2 cellular contexts compared by ENCODE assay signal in the genomic region with DNA sequence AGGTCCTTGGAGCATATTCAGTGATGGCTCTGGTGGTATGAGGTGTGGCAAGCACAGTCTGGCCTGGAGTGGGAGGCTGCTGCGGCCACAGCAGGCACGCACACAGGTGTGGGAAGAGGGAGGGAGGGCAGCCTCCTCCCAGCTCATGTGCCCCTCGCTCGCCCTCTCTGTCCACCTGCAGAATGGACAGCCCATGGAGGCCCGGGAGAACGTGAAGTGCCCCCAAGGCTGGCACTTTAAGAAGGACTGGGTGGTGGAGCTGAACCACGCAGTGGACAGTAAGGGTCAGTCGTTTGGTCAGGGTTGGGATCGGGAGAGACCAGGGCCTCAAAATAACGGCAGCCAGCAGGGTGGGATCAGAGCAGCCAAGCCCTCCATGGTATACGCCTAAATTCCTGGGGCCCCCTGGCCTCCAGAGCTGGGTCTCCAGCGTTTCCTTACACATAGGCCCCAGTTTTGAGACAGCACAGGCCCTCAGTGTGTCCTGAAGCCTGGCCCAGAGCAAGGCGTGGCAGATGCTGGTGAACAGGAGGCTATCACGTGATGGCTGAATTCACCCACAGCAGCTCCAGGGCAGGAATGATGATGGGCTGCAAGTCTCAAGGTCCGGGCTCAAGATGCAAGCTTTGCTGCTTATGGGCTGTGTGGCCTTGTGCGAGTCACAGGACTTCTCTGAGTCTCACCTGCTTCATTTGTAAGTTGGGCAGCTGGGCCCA.
TF ChIP-seq lines count a peak whose summit lies in the region.

No MANE protein-coding gene starts in this region.

TF ChIP-seq in HepG2, 621 proteins besides CTCF, POLR2A, EP300 and RAD21:
- no peak for TF ChIP-seq XRCC5 (optimal IDR thresholded peaks at IDR 0.05; ENCODE audit: low read length)
- TF ChIP-seq BHLHE40 (IDR thresholded peaks at IDR 0.05; ENCODE audit: low read length), result peak; percentile 45; the same call in 1 of the 2 replicates
- TF ChIP-seq GATAD2A (CRISPR knock-in tag; IDR thresholded peaks at IDR 0.05), result no peak
- no peak for TF ChIP-seq ETV6 (CRISPR knock-in tag; conservative IDR thresholded peaks at IDR 0.05)
- no peak for TF ChIP-seq SOX6 (IDR thresholded peaks at IDR 0.05)
- 0 out of 2 replicates have a peak, but pooled peaks have one; percentile 18 for TF ChIP-seq SOX6 (CRISPR knock-in tag; IDR thresholded peaks at IDR 0.05)
- peak; percentile 34; the same call in 1 of the 2 replicates for TF ChIP-seq ZMYM3 (CRISPR knock-in tag; IDR thresholded peaks at IDR 0.05)
- 0 out of 2 replicates have a peak, but pooled peaks have one; percentile 18 for TF ChIP-seq MYC (CRISPR knock-in tag; IDR thresholded peaks at IDR 0.05; ENCODE audit: borderline replicate concordance)
- TF ChIP-seq ZNF768 (CRISPR knock-in tag; IDR thresholded peaks at IDR 0.05), result peak; percentile 87
- no peak for TF ChIP-seq ZNF264 (CRISPR knock-in tag; IDR thresholded peaks at IDR 0.05)
- TF ChIP-seq RAD51 (IDR thresholded peaks at IDR 0.05; ENCODE audit: borderline replicate concordance), result peak; percentile 44; the same call in 1 of the 2 replicates
- TF ChIP-seq TEAD3 (CRISPR knock-in tag; optimal IDR thresholded peaks at IDR 0.05; ENCODE audit: borderline replicate concordance), result peak; percentile 8
- TF ChIP-seq, protein P1, sequence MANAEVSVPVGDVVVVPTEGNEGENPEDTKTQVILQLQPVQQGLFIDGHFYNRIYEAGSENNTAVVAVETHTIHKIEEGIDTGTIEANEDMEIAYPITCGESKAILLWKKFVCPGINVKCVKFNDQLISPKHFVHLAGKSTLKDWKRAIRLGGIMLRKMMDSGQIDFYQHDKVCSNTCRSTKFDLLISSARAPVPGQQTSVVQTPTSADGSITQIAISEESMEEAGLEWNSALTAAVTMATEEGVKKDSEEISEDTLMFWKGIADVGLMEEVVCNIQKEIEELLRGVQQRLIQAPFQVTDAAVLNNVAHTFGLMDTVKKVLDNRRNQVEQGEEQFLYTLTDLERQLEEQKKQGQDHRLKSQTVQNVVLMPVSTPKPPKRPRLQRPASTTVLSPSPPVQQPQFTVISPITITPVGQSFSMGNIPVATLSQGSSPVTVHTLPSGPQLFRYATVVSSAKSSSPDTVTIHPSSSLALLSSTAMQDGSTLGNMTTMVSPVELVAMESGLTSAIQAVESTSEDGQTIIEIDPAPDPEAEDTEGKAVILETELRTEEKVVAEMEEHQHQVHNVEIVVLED (CRISPR knock-in tag; IDR thresholded peaks at IDR 0.05; ENCODE audit: borderline replicate concordance), result no peak
- TF ChIP-seq KDM5B (CRISPR knock-in tag; IDR thresholded peaks at IDR 0.05; ENCODE audit: borderline replicate concordance), result peak; percentile 32; the same call in 1 of the 2 replicates
- no peak for TF ChIP-seq SMC3 (IDR thresholded peaks at IDR 0.05; ENCODE audit: low read length)
- TF ChIP-seq, protein P2, sequence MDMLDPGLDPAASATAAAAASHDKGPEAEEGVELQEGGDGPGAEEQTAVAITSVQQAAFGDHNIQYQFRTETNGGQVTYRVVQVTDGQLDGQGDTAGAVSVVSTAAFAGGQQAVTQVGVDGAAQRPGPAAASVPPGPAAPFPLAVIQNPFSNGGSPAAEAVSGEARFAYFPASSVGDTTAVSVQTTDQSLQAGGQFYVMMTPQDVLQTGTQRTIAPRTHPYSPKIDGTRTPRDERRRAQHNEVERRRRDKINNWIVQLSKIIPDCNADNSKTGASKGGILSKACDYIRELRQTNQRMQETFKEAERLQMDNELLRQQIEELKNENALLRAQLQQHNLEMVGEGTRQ (IDR thresholded peaks at IDR 0.05; ENCODE audit: low read depth, low read length), result peak; percentile 73
- TF ChIP-seq, protein P2 (CRISPR knock-in tag; IDR thresholded peaks at IDR 0.05; ENCODE audit: borderline replicate concordance), result peak; percentile 59; the same call in 1 of the 2 replicates
- 0 out of 2 replicates have a peak, but pooled peaks have one; percentile 19 for TF ChIP-seq ZFY (CRISPR knock-in tag; IDR thresholded peaks at IDR 0.05)
TF ChIP-seq in HepG2: peak in this region for 10.

TF ChIP-seq in SK-N-SH, 30 proteins besides CTCF, POLR2A, EP300 and RAD21:
- TF ChIP-seq MEF2A (IDR thresholded peaks at IDR 0.05; ENCODE audit: borderline replicate concordance, low read depth) (no peak), GABPA (IDR thresholded peaks at IDR 0.05; ENCODE audit: low read depth) (no peak), TEAD4 (IDR thresholded peaks at IDR 0.05; ENCODE audit: borderline replicate concordance, insufficient read depth) (no peak), POLR2AphosphoS5 (IDR thresholded peaks at IDR 0.05; ENCODE audit: low read depth, low read length) (no peak), TAF1 (IDR thresholded peaks at IDR 0.05; ENCODE audit: borderline replicate concordance, low read depth, low read length) (no peak), FOXM1 (IDR thresholded peaks at IDR 0.05; ENCODE audit: low read depth) (no peak), RXRA (IDR thresholded peaks at IDR 0.05; ENCODE audit: borderline replicate concordance, low read depth) (no peak), TCF12 (IDR thresholded peaks at IDR 0.05) (no peak), RFX5 (IDR thresholded peaks at IDR 0.05; ENCODE audit: low read length) (no peak), RCOR1 (IDR thresholded peaks at IDR 0.05; ENCODE audit: low read length) (no peak), MXI1 (IDR thresholded peaks at IDR 0.05; ENCODE audit: low read depth, low read length) (no peak)
- TF ChIP-seq, protein P3, sequence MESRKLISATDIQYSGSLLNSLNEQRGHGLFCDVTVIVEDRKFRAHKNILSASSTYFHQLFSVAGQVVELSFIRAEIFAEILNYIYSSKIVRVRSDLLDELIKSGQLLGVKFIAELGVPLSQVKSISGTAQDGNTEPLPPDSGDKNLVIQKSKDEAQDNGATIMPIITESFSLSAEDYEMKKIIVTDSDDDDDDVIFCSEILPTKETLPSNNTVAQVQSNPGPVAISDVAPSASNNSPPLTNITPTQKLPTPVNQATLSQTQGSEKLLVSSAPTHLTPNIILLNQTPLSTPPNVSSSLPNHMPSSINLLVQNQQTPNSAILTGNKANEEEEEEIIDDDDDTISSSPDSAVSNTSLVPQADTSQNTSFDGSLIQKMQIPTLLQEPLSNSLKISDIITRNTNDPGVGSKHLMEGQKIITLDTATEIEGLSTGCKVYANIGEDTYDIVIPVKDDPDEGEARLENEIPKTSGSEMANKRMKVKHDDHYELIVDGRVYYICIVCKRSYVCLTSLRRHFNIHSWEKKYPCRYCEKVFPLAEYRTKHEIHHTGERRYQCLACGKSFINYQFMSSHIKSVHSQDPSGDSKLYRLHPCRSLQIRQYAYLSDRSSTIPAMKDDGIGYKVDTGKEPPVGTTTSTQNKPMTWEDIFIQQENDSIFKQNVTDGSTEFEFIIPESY (IDR thresholded peaks at IDR 0.05; ENCODE audit: borderline replicate concordance, low read depth), result no peak
- TF ChIP-seq, protein P4, sequence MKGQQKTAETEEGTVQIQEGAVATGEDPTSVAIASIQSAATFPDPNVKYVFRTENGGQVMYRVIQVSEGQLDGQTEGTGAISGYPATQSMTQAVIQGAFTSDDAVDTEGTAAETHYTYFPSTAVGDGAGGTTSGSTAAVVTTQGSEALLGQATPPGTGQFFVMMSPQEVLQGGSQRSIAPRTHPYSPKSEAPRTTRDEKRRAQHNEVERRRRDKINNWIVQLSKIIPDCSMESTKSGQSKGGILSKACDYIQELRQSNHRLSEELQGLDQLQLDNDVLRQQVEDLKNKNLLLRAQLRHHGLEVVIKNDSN (IDR thresholded peaks at IDR 0.05; ENCODE audit: borderline replicate concordance, low read depth), result no peak
- TF ChIP-seq, protein P5, sequence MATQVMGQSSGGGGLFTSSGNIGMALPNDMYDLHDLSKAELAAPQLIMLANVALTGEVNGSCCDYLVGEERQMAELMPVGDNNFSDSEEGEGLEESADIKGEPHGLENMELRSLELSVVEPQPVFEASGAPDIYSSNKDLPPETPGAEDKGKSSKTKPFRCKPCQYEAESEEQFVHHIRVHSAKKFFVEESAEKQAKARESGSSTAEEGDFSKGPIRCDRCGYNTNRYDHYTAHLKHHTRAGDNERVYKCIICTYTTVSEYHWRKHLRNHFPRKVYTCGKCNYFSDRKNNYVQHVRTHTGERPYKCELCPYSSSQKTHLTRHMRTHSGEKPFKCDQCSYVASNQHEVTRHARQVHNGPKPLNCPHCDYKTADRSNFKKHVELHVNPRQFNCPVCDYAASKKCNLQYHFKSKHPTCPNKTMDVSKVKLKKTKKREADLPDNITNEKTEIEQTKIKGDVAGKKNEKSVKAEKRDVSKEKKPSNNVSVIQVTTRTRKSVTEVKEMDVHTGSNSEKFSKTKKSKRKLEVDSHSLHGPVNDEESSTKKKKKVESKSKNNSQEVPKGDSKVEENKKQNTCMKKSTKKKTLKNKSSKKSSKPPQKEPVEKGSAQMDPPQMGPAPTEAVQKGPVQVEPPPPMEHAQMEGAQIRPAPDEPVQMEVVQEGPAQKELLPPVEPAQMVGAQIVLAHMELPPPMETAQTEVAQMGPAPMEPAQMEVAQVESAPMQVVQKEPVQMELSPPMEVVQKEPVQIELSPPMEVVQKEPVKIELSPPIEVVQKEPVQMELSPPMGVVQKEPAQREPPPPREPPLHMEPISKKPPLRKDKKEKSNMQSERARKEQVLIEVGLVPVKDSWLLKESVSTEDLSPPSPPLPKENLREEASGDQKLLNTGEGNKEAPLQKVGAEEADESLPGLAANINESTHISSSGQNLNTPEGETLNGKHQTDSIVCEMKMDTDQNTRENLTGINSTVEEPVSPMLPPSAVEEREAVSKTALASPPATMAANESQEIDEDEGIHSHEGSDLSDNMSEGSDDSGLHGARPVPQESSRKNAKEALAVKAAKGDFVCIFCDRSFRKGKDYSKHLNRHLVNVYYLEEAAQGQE (IDR thresholded peaks at IDR 0.05; ENCODE audit: low read depth, low read length), result no peak
- TF ChIP-seq, protein P2 (IDR thresholded peaks at IDR 0.05; ENCODE audit: borderline replicate concordance, low read depth, low read length), result no peak
- TF ChIP-seq, protein P6, sequence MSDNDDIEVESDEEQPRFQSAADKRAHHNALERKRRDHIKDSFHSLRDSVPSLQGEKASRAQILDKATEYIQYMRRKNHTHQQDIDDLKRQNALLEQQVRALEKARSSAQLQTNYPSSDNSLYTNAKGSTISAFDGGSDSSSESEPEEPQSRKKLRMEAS (IDR thresholded peaks at IDR 0.05; ENCODE audit: low read depth), result no peak
